ENCODE assay signal across 26 cellular contexts in genomic region chr11:18715476-18715875, GRCh38. TPM values are rescaled to one million over a fixed set of nuclear protein-coding genes. Genes with fewer than 3 reads are reported as not detected.
"Had no signal": no experiment of that assay in that cellular context is flagged by ENCODE, and none has a peak within 500 bp of the region (broad histone marks: within the 10 kb centered on the region; RNA-seq: fewer than 3 reads in every experiment).

No MANE protein-coding gene starts in this region.

- H3K9me3 ChIP-seq: ascending aorta, SJCRH30 had no signal

- H3K27ac ChIP-seq: ascending aorta, SJCRH30, SK-N-MC had no signal

- H3K4me1 ChIP-seq: SJCRH30 had no signal

- H3K4me3 ChIP-seq: ascending aorta, SJCRH30, SK-N-MC had no signal

- H3K36me3 ChIP-seq: ascending aorta, SJCRH30 had no signal

- H3K27me3 ChIP-seq: ascending aorta had no signal

- ATAC-seq: activated CD4-positive, alpha-beta T cell treated with anti-CD3 and anti-CD28 coated beads for 36 hours; activated CD8-positive, alpha-beta T cell treated with anti-CD3 and anti-CD28 coated beads, Interleukin-2, amount 10 ng/mL, durations not matched to agents 7 days and 5 days; Panc1; WTC11 had no signal

- DNase-seq: activated CD4-positive, alpha-beta T cell treated with anti-CD3 and anti-CD28 coated beads for 36 hours; activated CD4-positive, alpha-beta T cell treated with anti-CD3 and anti-CD28 coated beads, Interleukin-2, amount 10 ng/mL, durations not matched to agents 7 days and 5 days; activated CD4-positive, alpha-beta T cell treated with anti-CD3 and anti-CD28 coated beads, Interleukin-2, amount 50 U/mL, for 48 hours; activated CD8-positive, alpha-beta T cell treated with anti-CD3 and anti-CD28 coated beads, Interleukin-2, amount 10 ng/mL, durations not matched to agents 7 days and 5 days; activated gamma-delta T cell; activated naive CD4-positive, alpha-beta T cell treated with Interleukin-2 at 50 U/mL for 16 hours; activated naive CD8-positive, alpha-beta T cell treated with anti-CD3 and anti-CD28 coated beads, Interleukin-2, amount 10 ng/mL, durations not matched to agents 7 days and 5 days; activated T-cell treated with anti-CD3 and anti-CD28 coated beads, Interleukin-2, amount 50 U/mL, for 24 hours; amygdala; NCI-H1105; NCI-H1417 treated with DMSO at 0.1 percent for 48 hours; NCI-H187 treated with DMSO at 0.1 percent for 48 hours; NCI-H2081 treated with DMSO at 0.1 percent for 48 hours; NCI-H226; NCI-H446 treated with DMSO at 0.1 percent for 48 hours; NCI-H524; NCI-H69; SHP77; SJCRH30; T1000 had no signal

RNA-seq across cellular contexts. Expression of gene IGSF22, which starts 10.5 kb away (rescaled TPM):
- total RNA-seq: activated CD8-positive, alpha-beta T cell treated with anti-CD3 and anti-CD28 coated beads, Interleukin-2, amount 10 ng/mL, durations not matched to agents 7 days and 5 days; ascending aorta; MCF 10A; RPMI7951 had no signal
